1 cellular context compared by ENCODE assay signal in the genomic region with DNA sequence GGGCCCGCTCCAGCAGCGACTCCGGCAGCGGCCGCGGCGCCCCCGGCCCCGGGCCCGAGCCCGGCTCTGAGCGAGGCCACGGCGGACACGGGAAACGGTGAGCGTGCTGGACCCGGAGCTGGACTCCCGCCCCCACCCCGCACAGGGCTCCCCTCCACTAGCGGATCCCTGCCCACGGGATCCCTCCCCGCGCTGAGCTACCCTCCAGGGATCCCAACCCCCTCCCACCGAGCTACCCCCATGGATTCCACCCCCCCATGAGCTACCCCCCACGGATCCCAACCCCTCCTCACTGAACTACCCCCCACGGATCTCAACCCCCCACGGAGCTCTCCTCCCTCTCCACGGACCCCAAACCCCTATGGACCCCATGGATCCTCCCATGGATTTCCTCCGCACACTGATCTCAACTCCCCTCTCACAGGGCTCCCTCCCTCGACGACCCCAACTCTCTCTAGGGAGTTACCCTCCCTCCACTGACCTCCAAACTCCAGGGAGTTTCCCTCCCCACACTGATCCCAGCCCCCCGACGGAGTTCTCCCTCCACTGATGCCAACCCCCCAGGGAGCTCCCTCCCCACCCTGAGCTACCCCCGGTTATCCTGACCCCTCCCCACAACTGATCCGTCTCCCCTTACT.
TF ChIP-seq lines count a peak whose summit lies in the region.

No MANE protein-coding gene starts in this region.

TF ChIP-seq in GM23338, 12 proteins besides CTCF, POLR2A, EP300 and RAD21 (continued from another document):
- TF ChIP-seq, protein P1, sequence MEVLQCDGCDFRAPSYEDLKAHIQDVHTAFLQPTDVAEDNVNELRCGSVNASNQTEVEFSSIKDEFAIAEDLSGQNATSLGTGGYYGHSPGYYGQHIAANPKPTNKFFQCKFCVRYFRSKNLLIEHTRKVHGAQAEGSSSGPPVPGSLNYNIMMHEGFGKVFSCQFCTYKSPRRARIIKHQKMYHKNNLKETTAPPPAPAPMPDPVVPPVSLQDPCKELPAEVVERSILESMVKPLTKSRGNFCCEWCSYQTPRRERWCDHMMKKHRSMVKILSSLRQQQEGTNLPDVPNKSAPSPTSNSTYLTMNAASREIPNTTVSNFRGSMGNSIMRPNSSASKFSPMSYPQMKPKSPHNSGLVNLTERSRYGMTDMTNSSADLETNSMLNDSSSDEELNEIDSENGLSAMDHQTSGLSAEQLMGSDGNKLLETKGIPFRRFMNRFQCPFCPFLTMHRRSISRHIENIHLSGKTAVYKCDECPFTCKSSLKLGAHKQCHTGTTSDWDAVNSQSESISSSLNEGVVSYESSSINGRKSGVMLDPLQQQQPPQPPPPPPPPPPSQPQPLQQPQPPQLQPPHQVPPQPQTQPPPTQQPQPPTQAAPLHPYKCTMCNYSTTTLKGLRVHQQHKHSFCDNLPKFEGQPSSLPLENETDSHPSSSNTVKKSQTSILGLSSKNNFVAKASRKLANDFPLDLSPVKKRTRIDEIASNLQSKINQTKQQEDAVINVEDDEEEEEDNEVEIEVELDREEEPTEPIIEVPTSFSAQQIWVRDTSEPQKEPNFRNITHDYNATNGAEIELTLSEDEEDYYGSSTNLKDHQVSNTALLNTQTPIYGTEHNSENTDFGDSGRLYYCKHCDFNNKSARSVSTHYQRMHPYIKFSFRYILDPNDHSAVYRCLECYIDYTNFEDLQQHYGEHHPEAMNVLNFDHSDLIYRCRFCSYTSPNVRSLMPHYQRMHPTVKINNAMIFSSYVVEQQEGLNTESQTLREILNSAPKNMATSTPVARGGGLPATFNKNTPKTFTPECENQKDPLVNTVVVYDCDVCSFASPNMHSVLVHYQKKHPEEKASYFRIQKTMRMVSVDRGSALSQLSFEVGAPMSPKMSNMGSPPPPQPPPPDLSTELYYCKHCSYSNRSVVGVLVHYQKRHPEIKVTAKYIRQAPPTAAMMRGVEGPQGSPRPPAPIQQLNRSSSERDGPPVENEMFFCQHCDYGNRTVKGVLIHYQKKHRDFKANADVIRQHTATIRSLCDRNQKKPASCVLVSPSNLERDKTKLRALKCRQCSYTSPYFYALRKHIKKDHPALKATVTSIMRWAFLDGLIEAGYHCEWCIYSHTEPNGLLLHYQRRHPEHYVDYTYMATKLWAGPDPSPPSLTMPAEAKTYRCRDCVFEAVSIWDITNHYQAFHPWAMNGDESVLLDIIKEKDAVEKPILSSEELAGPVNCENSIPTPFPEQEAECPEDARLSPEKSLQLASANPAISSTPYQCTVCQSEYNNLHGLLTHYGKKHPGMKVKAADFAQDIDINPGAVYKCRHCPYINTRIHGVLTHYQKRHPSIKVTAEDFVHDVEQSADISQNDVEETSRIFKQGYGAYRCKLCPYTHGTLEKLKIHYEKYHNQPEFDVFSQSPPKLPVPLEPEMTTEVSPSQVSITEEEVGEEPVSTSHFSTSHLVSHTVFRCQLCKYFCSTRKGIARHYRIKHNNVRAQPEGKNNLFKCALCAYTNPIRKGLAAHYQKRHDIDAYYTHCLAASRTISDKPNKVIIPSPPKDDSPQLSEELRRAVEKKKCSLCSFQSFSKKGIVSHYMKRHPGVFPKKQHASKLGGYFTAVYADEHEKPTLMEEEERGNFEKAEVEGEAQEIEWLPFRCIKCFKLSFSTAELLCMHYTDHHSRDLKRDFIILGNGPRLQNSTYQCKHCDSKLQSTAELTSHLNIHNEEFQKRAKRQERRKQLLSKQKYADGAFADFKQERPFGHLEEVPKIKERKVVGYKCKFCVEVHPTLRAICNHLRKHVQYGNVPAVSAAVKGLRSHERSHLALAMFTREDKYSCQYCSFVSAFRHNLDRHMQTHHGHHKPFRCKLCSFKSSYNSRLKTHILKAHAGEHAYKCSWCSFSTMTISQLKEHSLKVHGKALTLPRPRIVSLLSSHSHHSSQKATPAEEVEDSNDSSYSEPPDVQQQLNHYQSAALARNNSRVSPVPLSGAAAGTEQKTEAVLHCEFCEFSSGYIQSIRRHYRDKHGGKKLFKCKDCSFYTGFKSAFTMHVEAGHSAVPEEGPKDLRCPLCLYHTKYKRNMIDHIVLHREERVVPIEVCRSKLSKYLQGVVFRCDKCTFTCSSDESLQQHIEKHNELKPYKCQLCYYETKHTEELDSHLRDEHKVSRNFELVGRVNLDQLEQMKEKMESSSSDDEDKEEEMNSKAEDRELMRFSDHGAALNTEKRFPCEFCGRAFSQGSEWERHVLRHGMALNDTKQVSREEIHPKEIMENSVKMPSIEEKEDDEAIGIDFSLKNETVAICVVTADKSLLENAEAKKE (CRISPR knock-in tag; IDR thresholded peaks at IDR 0.05) = no peak
- TF ChIP-seq ZNF114 (CRISPR knock-in tag; IDR thresholded peaks at IDR 0.05) = no peak
- TF ChIP-seq CREB1 (CRISPR knock-in tag; IDR thresholded peaks at IDR 0.05; ENCODE audit: low read depth) = no peak
- no peak for TF ChIP-seq POLR2AphosphoS5 (IDR thresholded peaks at IDR 0.05; ENCODE audit: low read depth)
